25 cellular contexts compared by ENCODE assay signal in genomic region chr7:1271046-1271445, GRCh38. TPM values are rescaled to one million over a fixed set of nuclear protein-coding genes. Genes with fewer than 3 reads are reported as not detected.
"Had no signal": no experiment of that assay in that cellular context is flagged by ENCODE, and none has a peak within 500 bp of the region (broad histone marks: within the 10 kb centered on the region; RNA-seq: fewer than 3 reads in every experiment).

No MANE protein-coding gene starts in this region.

- FAIRE-seq: K562, RCC 7860 had no signal

- H3K4me3 ChIP-seq: K562 had no signal

- H3K4me2 ChIP-seq: KMS-11, SK-N-SH had no signal

- ATAC-seq: K562 had no signal

- H3K9ac ChIP-seq: KMS-11, SK-N-SH had no signal

- H3K27ac ChIP-seq: KMS-11 had no signal

- H3K9me3 ChIP-seq: SK-N-SH had no signal

- DNase-seq: MV-4-11, NCI-H1048, NCI-H1105, NCI-H1417, NCI-H1436 treated with DMSO at 0.1 percent for 48 hours, NCI-H1694, NCI-H187 treated with DMSO at 0.1 percent for 48 hours, NCI-H2029 treated with DMSO at 0.1 percent for 48 hours, NCI-H2107, NCI-H2227 treated with DMSO at 0.1 percent for 48 hours, NCI-H524 treated with DMSO at 0.1 percent for 48 hours, NCI-H69, NCI-H774, RPMI8226, SHP77, SK-N-SH had no signal

RNA-seq across cellular contexts. Expression of gene UNCX, which starts 38.4 kb away (rescaled TPM):
- total RNA-seq: HT1080, K562, LHCN-M2, MCF 10A, NCI-H460, SK-MEL-5 had no signal
- polyA plus RNA-seq: IgD-negative memory B cell, K562, SK-N-SH had no signal
